In the genomic region with DNA sequence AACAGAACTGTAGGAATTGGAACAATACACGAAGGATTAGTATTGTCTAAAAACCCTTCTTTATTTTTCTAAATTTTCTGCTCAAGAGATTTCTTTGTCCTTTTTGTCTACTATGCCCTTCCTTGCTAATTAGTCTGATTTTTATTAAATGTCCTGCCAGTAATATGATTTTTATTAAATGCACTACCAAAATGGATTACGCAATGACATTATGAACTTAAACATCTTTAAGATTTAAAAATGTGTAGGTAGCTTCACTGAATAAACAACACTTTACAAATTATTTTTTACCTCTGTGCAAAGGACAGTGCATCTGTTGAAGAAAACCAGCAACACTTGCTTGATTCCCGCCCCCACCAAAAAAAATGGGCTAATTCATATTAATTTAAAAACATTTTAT, we compare ENCODE assay signal across 32 cellular contexts. TPM values are rescaled to one million over a fixed set of nuclear protein-coding genes. Genes with fewer than 3 reads are reported as not detected.
"Had no signal": no experiment of that assay in that cellular context is flagged by ENCODE, and none has a peak within 500 bp of the region (broad histone marks: within the 10 kb centered on the region; RNA-seq: fewer than 3 reads in every experiment).

No MANE protein-coding gene starts in this region.

- H3K4me3 ChIP-seq: ascending aorta, cardiac muscle cell had no signal

- FAIRE-seq: bronchial epithelial cell had no signal

- ATAC-seq: activated CD4-positive, alpha-beta T cell treated with anti-CD3 and anti-CD28 coated beads for 36 hours; activated CD4-positive, CD25-positive, alpha-beta regulatory T cell treated with anti-CD3 and anti-CD28 coated beads, Interleukin-2, amount 50 U/mL, for 24 hours; activated CD8-positive, alpha-beta memory T cell treated with anti-CD3 and anti-CD28 coated beads, Interleukin-2, amount 10 ng/mL, durations not matched to agents 7 days and 5 days; activated CD8-positive, alpha-beta T cell treated with anti-CD3 and anti-CD28 coated beads, Interleukin-2, amount 10 ng/mL, durations not matched to agents 7 days and 5 days; activated naive CD8-positive, alpha-beta T cell treated with anti-CD3 and anti-CD28 coated beads, Interleukin-2, amount 50 U/mL, for 24 hours had no signal

- H3K9me3 ChIP-seq: ascending aorta had no signal

- H3K27ac ChIP-seq: ascending aorta, cardiac muscle cell, WERI-Rb-1 had no signal

- H3K36me3 ChIP-seq: ascending aorta, cardiac muscle cell, WERI-Rb-1 had no signal

- DNase-seq: activated CD4-positive, alpha-beta memory T cell treated with anti-CD3 and anti-CD28 coated beads, Interleukin-2, amount 10 ng/mL, durations not matched to agents 7 days and 5 days; activated CD4-positive, alpha-beta T cell treated with anti-CD3 and anti-CD28 coated beads for 1 hour; activated CD4-positive, alpha-beta T cell treated with anti-CD3 and anti-CD28 coated beads for 36 hours; activated CD4-positive, alpha-beta T cell treated with anti-CD3 and anti-CD28 coated beads for 48 hours; activated CD4-positive, alpha-beta T cell treated with anti-CD3 and anti-CD28 coated beads, Interleukin-2, amount 10 ng/mL, durations not matched to agents 7 days and 5 days; activated CD4-positive, alpha-beta T cell treated with anti-CD3 and anti-CD28 coated beads, Interleukin-2, amount 50 U/mL, for 48 hours; activated CD4-positive, CD25-positive, alpha-beta regulatory T cell; activated CD8-positive, alpha-beta memory T cell treated with anti-CD3 and anti-CD28 coated beads for 24 hours; activated CD8-positive, alpha-beta memory T cell treated with anti-CD3 and anti-CD28 coated beads, Interleukin-2, amount 10 ng/mL, durations not matched to agents 7 days and 5 days; activated CD8-positive, alpha-beta memory T cell treated with anti-CD3 and anti-CD28 coated beads, Interleukin-2, amount 50 U/mL, for 48 hours; activated CD8-positive, alpha-beta T cell treated with anti-CD3 and anti-CD28 coated beads, Interleukin-2, amount 10 ng/mL, durations not matched to agents 7 days and 5 days; activated effector memory CD4-positive, alpha-beta T cell treated with Interleukin-2 at 50 U/mL for 16 hours; activated gamma-delta T cell; activated naive CD4-positive, alpha-beta T cell treated with anti-CD3 and anti-CD28 coated beads, Interleukin-2, amount 10 ng/mL, durations not matched to agents 7 days and 5 days; activated naive CD4-positive, alpha-beta T cell treated with Interleukin-2 at 50 U/mL for 16 hours; activated naive CD8-positive, alpha-beta T cell treated with anti-CD3 and anti-CD28 coated beads, Interleukin-2, amount 10 ng/mL, durations not matched to agents 7 days and 5 days; activated naive CD8-positive, alpha-beta T cell treated with anti-CD3 and anti-CD28 coated beads, Interleukin-2, amount 50 U/mL, for 24 hours; activated T-cell treated with anti-CD3 and anti-CD28 coated beads, Interleukin-2, amount 50 U/mL, for 24 hours; activated T-cell treated with anti-CD3 and anti-CD28 coated beads, Interleukin-2, amount 50 U/mL, for 48 hours; amygdala; anterior cingulate cortex; caudate nucleus; cerebellar nuclear complex; T-helper 2 cell; T-helper 9 cell; WERI-Rb-1 had no signal

RNA-seq across cellular contexts. Expression of a gene that starts 8.2 kb away (rescaled TPM):
- total RNA-seq: activated CD4-positive, alpha-beta memory T cell treated with anti-CD3 and anti-CD28 coated beads, Interleukin-2, amount 10 ng/mL, durations not matched to agents 7 days and 5 days; activated CD4-positive, alpha-beta T cell treated with anti-CD3 and anti-CD28 coated beads for 36 hours; activated CD4-positive, alpha-beta T cell treated with anti-CD3 and anti-CD28 coated beads, Interleukin-2, amount 10 ng/mL, durations not matched to agents 7 days and 5 days; activated CD8-positive, alpha-beta memory T cell treated with anti-CD3 and anti-CD28 coated beads, Interleukin-2, amount 10 ng/mL, durations not matched to agents 7 days and 5 days; activated CD8-positive, alpha-beta T cell treated with anti-CD3 and anti-CD28 coated beads, Interleukin-2, amount 10 ng/mL, durations not matched to agents 7 days and 5 days; activated naive CD8-positive, alpha-beta T cell treated with anti-CD3 and anti-CD28 coated beads, Interleukin-2, amount 10 ng/mL, durations not matched to agents 7 days and 5 days; activated T-helper 2 cell treated with anti-CD3 and anti-CD28 coated beads, Interferon-gamma antibody, Interleukin-2, Interleukin-4, amounts not matched to agents 10 μg/mL and 5 μg/mL and 100 μg/mL, durations not matched to agents 14 hours and 24 hours and 36 hours; ascending aorta; cardiac muscle cell; WTC11 had no signal
